ENCODE assay signal across 18 cellular contexts in genomic region chr3:134222835-134223234, GRCh38. TPM values are rescaled to one million over a fixed set of nuclear protein-coding genes. Genes with fewer than 3 reads are reported as not detected.
DNase-seq lines count a peak whose midpoint lies in the region; ATAC-seq, FAIRE-seq and TF ChIP-seq lines count a peak whose summit lies in the region.
"Had no signal": no experiment of that assay in that cellular context is flagged by ENCODE, and none has a peak within 500 bp of the region (broad histone marks: within the 10 kb centered on the region; RNA-seq: fewer than 3 reads in every experiment).

No MANE protein-coding gene starts in this region.

- no peak overlapping the region for H3K14ac ChIP-seq in trophoblast cell (ENCODE audit: low read length)

- no peak overlapping the region for H3K27ac ChIP-seq in trophoblast cell (ENCODE audit: low read depth, low read length)
- H3K27ac ChIP-seq: BLaER1 treated with 17β-estradiol and CSF1 and Interleukin-3, amounts not matched to agents 10 nM and 100 nM had no signal

- peak overlapping the region; percentile 19 for H3K4ac ChIP-seq in trophoblast cell (ENCODE audit: low read depth, low read length)

- intact Hi-C loops in Right ventricle myocardium inferior (cut with DNase I): no loop called here
- intact Hi-C loops in cardiac septum (cut with DNase I): no loop called here

- DNase-seq in Right ventricle myocardium inferior (ENCODE audit: missing footprints) (no peak), cardiac septum (ENCODE audit: low spot score) (no peak), GM12891 (ENCODE audit: insufficient read length, low spot score) (no peak), choroid plexus epithelial cell (ENCODE audit: low read depth) (peak; percentile 18), trophoblast cell (no peak)
- DNase-seq: CD4-positive, CD25-positive, alpha-beta regulatory T cell; CD8-positive, alpha-beta memory T cell; COR-L47; DMS 273 treated with DMSO at 0.1 percent for 48 hours; DMS53; DND-41; EL; H9 had no signal

- H3K36me3 ChIP-seq in trophoblast cell (ENCODE audit: control insufficient read depth in 1 of 2, insufficient read depth in 2 of 2, low read length in 2 of 2): peaks cover 2 to 5% of the 10 kb centered on the region in 2 experiments

- H2BK5ac ChIP-seq in trophoblast cell (ENCODE audit: low read depth, low read length, poor library complexity): no peak overlapping the region

- peaks cover 4% of the 10 kb centered on the region for H3K79me2 ChIP-seq in trophoblast cell (ENCODE audit: control insufficient read depth, insufficient read depth, low read length, poor library complexity)

- no peak overlapping the region for H2BK120ac ChIP-seq in trophoblast cell (ENCODE audit: insufficient read depth, low read length, poor library complexity)

- peaks cover 4 to 6% of the 10 kb centered on the region in 2 experiments for H3K4me1 ChIP-seq in trophoblast cell (ENCODE audit: control insufficient read depth in 1 of 2, insufficient read depth in 2 of 2, low read length in 2 of 2)

- whole genome bisulfite sequencing in trophoblast cell (ENCODE audit: extremely low coverage, insufficient coverage, insufficient read length): no CpG with 5 or more reads among the region's 2 CpGs

- peak; percentile 56 for FAIRE-seq in GM12891 (lab: Jason Lieb, UNC)
- FAIRE-seq: GM12878, GM19239, H1 had no signal

- no peak overlapping the region for H3K23ac ChIP-seq in trophoblast cell (ENCODE audit: low read length)

- no peak for TF ChIP-seq POLR2A in GM12891 (IDR thresholded peaks at IDR 0.05; ENCODE audit: low read depth, low read length)

- H2BK12ac ChIP-seq in trophoblast cell (ENCODE audit: low read length): no peak overlapping the region

- H3K79me1 ChIP-seq in trophoblast cell (ENCODE audit: low read length): no peaks in the 10 kb centered on the region

- no peak overlapping the region for H3K9ac ChIP-seq in trophoblast cell (ENCODE audit: low read length)
- H3K9ac ChIP-seq: BLaER1 treated with 17β-estradiol and CSF1 and Interleukin-3, amounts not matched to agents 10 nM and 100 nM had no signal

- H3K4me2 ChIP-seq in trophoblast cell (ENCODE audit: low read length): no peak overlapping the region
- H3K4me2 ChIP-seq: BLaER1 treated with 17β-estradiol and CSF1 and Interleukin-3, amounts not matched to agents 10 nM and 100 nM had no signal

- H3K9me3 ChIP-seq in trophoblast cell (ENCODE audit: insufficient read depth, low read depth, low read length): no peaks in the 10 kb centered on the region
- H3K9me3 ChIP-seq: BLaER1 treated with 17β-estradiol and CSF1 and Interleukin-3, amounts not matched to agents 10 nM and 100 nM had no signal

- H4K8ac ChIP-seq in trophoblast cell (ENCODE audit: low read depth, low read length): no peak overlapping the region

- H3K27me3 ChIP-seq in trophoblast cell (ENCODE audit: insufficient read depth, low read length): no peaks in the 10 kb centered on the region
- H3K27me3 ChIP-seq: BLaER1 treated with 17β-estradiol and CSF1 and Interleukin-3, amounts not matched to agents 10 nM and 100 nM had no signal

- no peak for TF ChIP-seq CTCF in choroid plexus epithelial cell (conservative IDR thresholded peaks at IDR 0.05; ENCODE audit: low read depth, low read length)

- no peak overlapping the region for H3K18ac ChIP-seq in trophoblast cell (ENCODE audit: low read length)

- H2AFZ ChIP-seq in trophoblast cell (ENCODE audit: insufficient read depth, low read length, poor library complexity): no peak overlapping the region

- H4K91ac ChIP-seq in trophoblast cell (ENCODE audit: low read depth, low read length): no peak overlapping the region

- ATAC-seq in Right ventricle myocardium inferior (peak; percentile 34), HG03095 (IDR thresholded peaks at IDR 0.05; ENCODE audit: unreplicated experiment) (no peak)
- ATAC-seq: GM12878 had no signal

- H2AK5ac ChIP-seq in trophoblast cell (ENCODE audit: low read length): no peak overlapping the region

- H4K12ac ChIP-seq in trophoblast cell (ENCODE audit: low read depth, low read length): no peak overlapping the region

- H3K4me3 ChIP-seq in choroid plexus epithelial cell (ENCODE audit: low read depth, low read length) (no peak overlapping the region), trophoblast cell (ENCODE audit: low read depth, low read length) (no peak overlapping the region)
- H3K4me3 ChIP-seq: BLaER1 treated with 17β-estradiol and CSF1 and Interleukin-3, amounts not matched to agents 10 nM and 100 nM; GM12878 had no signal

TF ChIP-seq in GM12891, 5 proteins besides CTCF, POLR2A, EP300 and RAD21:
- no peak for TF ChIP-seq POU2F2 (IDR thresholded peaks at IDR 0.05; ENCODE audit: low read depth, low read length)

RNA-seq across cellular contexts. Expression of gene RYK, which starts 27.8 kb away (rescaled TPM):
- 40.6 TPM for total RNA-seq in Right ventricle myocardium inferior
- 44.2 TPM for total RNA-seq in cardiac septum
- polyA plus RNA-seq in GM12891 (2012; ENCODE audit: low read depth, missing spikeins): 8.5 TPM
- polyA plus RNA-seq in trophoblast cell (2013): 52.2 and 52.9 TPM in 2 replicates
